15 cellular contexts compared by ENCODE assay signal in genomic region chr1:32623775-32624174, GRCh38. TPM values are rescaled to one million over a fixed set of nuclear protein-coding genes. Genes with fewer than 3 reads are reported as not detected.
DNase-seq lines count a peak whose midpoint lies in the region; ATAC-seq lines count a peak whose summit lies in the region.
"Had no signal": no experiment of that assay in that cellular context is flagged by ENCODE, and none has a peak within 500 bp of the region (broad histone marks: within the 10 kb centered on the region; RNA-seq: fewer than 3 reads in every experiment).

No MANE protein-coding gene starts in this region.

- H3K27me3 Mint-ChIP-seq in dendritic cell treated with granulocyte-macrophage colony-stimulating factor and Interleukin-4, amounts not matched to agents 40 ng/mL and 50 ng/mL, for 4 days, result no peaks in the 10 kb centered on the region

- no peaks in the 10 kb centered on the region for H3K9me3 Mint-ChIP-seq in dendritic cell treated with granulocyte-macrophage colony-stimulating factor and Interleukin-4, amounts not matched to agents 40 ng/mL and 50 ng/mL, for 4 days

- ATAC-seq in activated CD4-positive, CD25-positive, alpha-beta regulatory T cell treated with anti-CD3 and anti-CD28 coated beads, Interleukin-2, amount 50 U/mL, for 24 hours, result peak; percentile 50 to 54
- ATAC-seq: right cardiac atrium had no signal

- no peak overlapping the region for H3K4me3 Mint-ChIP-seq in dendritic cell treated with granulocyte-macrophage colony-stimulating factor and Interleukin-4, amounts not matched to agents 40 ng/mL and 50 ng/mL, for 4 days
- H3K4me3 Mint-ChIP-seq: brain had no signal

- peaks cover 13% of the 10 kb centered on the region for H3K4me1 Mint-ChIP-seq in dendritic cell treated with granulocyte-macrophage colony-stimulating factor and Interleukin-4, amounts not matched to agents 40 ng/mL and 50 ng/mL, for 4 days (ENCODE audit: low read depth)
- H3K4me1 Mint-ChIP-seq: brain had no signal

- peaks cover 79% of the 10 kb centered on the region for H3K36me3 Mint-ChIP-seq in dendritic cell treated with granulocyte-macrophage colony-stimulating factor and Interleukin-4, amounts not matched to agents 40 ng/mL and 50 ng/mL, for 4 days (ENCODE audit: low read depth)

- no peak for DNase-seq in activated CD4-positive, CD25-positive, alpha-beta regulatory T cell (lab: John Stamatoyannopoulos, UW)
- DNase-seq in activated CD4-positive, alpha-beta T cell treated with anti-CD3 and anti-CD28 coated beads, Interleukin-2, amount 50 U/mL, for 4 hours, result peak; percentile 9 to 21
- DNase-seq in stimulated activated CD4-positive, alpha-beta T cell treated with anti-CD3 and anti-CD28 coated beads, TNF-alpha, amount 100 ng/mL, for 48 hours (ENCODE audit: low read depth in 3 of 3), result peak in 2 of 3 donors; percentile 27 to 40
- no peak for DNase-seq in cortex of kidney (lab: John Stamatoyannopoulos, UW)
- no peak for DNase-seq in activated gamma-delta T cell (lab: John Stamatoyannopoulos, UW)
- DNase-seq in HT-29 (ENCODE audit: low spot score), result no peak
- DNase-seq: KG1, kidney glomerular epithelial cell, NCI-H2107, right cardiac atrium, SW 1271, upper lobe of left lung had no signal

- intact Hi-C loops in dendritic cell treated with granulocyte-macrophage colony-stimulating factor and Interleukin-4, amounts not matched to agents 40 ng/mL and 50 ng/mL, for 4 days (cut with micrococcal nuclease), result no loop called here

- peak overlapping the region; percentile 8 for H3K27ac Mint-ChIP-seq in dendritic cell treated with granulocyte-macrophage colony-stimulating factor and Interleukin-4, amounts not matched to agents 40 ng/mL and 50 ng/mL, for 4 days
- H3K27ac Mint-ChIP-seq: brain had no signal

RNA-seq across cellular contexts. Expression of gene ZBTB8OS, which starts 26.6 kb away (rescaled TPM):
- total RNA-seq in HT-29 (2014; rRNA removed; shearing (Covaris generic)), result 37.4 and 43.5 TPM in 2 replicates

RNA-seq across cellular contexts. Expression of gene RBBP4, which starts 27.2 kb away (rescaled TPM):
- total RNA-seq in HT-29 (2014; rRNA removed; shearing (Covaris generic)), result 109 and 126 TPM in 2 replicates

Comparison
In these comparisons a context has a peak if more than half of its experiments do, and no peak if none do; other contexts are left out.
1. DNase-seq: peak in activated CD4-positive, alpha-beta T cell treated with anti-CD3 and anti-CD28 coated beads, Interleukin-2, amount 50 U/mL, for 4 hours (2 of 2) and stimulated activated CD4-positive, alpha-beta T cell treated with anti-CD3 and anti-CD28 coated beads, TNF-alpha, amount 100 ng/mL, for 48 hours (2 of 3); none in activated CD4-positive, CD25-positive, alpha-beta regulatory T cell (0 of 4), cortex of kidney (single experiment), activated gamma-delta T cell (single experiment) and HT-29 (single experiment).